ENCODE assay signal across 1 cellular context in genomic region chr6:158040051-158040803, GRCh38.
TF ChIP-seq lines count a peak whose summit lies in the region.

No MANE protein-coding gene starts in this region.

TF ChIP-seq in HepG2, 621 proteins besides CTCF, POLR2A, EP300 and RAD21 (continued from another document and continues in another):
- TF ChIP-seq SMC3 (IDR thresholded peaks at IDR 0.05; ENCODE audit: low read length) (no peak; the same call in 1 of the 2 replicates), NFE2 (CRISPR knock-in tag; IDR thresholded peaks at IDR 0.05) (peak; percentile 85), ARID3A (IDR thresholded peaks at IDR 0.05; ENCODE audit: low read depth, low read length) (peak; percentile 93), SP140L (CRISPR knock-in tag; IDR thresholded peaks at IDR 0.05; ENCODE audit: borderline replicate concordance) (peak; percentile 93; the same call in 1 of the 2 replicates), PBX2 (CRISPR knock-in tag; IDR thresholded peaks at IDR 0.05) (peak; percentile 19; the same call in 1 of the 2 replicates), ZNF281 (CRISPR knock-in tag; IDR thresholded peaks at IDR 0.05; ENCODE audit: borderline replicate concordance) (peak; percentile 61; the same call in 1 of the 2 replicates), RERE (CRISPR knock-in tag; IDR thresholded peaks at IDR 0.05; ENCODE audit: low read depth) (peak; percentile 86), MLX (CRISPR knock-in tag; IDR thresholded peaks at IDR 0.05) (peak; percentile 95), ZNF777 (CRISPR knock-in tag; IDR thresholded peaks at IDR 0.05) (no peak), ZFP36 (IDR thresholded peaks at IDR 0.05; ENCODE audit: borderline replicate concordance, low read depth, low read length, partially characterized antibody) (no peak), IKZF1 (IDR thresholded peaks at IDR 0.05) (no peak), KDM1A (CRISPR knock-in tag; IDR thresholded peaks at IDR 0.05) (peak; percentile 66), ZNF749 (CRISPR knock-in tag; IDR thresholded peaks at IDR 0.05; ENCODE audit: borderline replicate concordance) (no peak), ZNF318 (CRISPR knock-in tag; IDR thresholded peaks at IDR 0.05) (no peak), SMARCE1 (IDR thresholded peaks at IDR 0.05; ENCODE audit: borderline replicate concordance) (no peak), RARA (CRISPR knock-in tag; IDR thresholded peaks at IDR 0.05) (peak; percentile 94), PRDM10 (CRISPR knock-in tag; IDR thresholded peaks at IDR 0.05; ENCODE audit: low read depth) (peak; percentile 60), RARG (CRISPR knock-in tag; IDR thresholded peaks at IDR 0.05; ENCODE audit: low read depth) (no peak), MEIS2 (CRISPR knock-in tag; IDR thresholded peaks at IDR 0.05) (peak; percentile 73; the same call in 1 of the 2 replicates), CEBPB (IDR thresholded peaks at IDR 0.05; ENCODE audit: borderline replicate concordance, low read depth, low read length) (no peak), SIN3B (IDR thresholded peaks at IDR 0.05; ENCODE audit: low read length) (no peak), CHD2 (IDR thresholded peaks at IDR 0.05; ENCODE audit: low read depth, low read length) (no peak), ZFYVE20 (CRISPR knock-in tag; IDR thresholded peaks at IDR 0.05; ENCODE audit: borderline replicate concordance, low read depth) (no peak), ZFP62 (CRISPR knock-in tag; IDR thresholded peaks at IDR 0.05) (0 out of 2 replicates have a peak, but pooled peaks have one; percentile 54), MATR3 (CRISPR knock-in tag; IDR thresholded peaks at IDR 0.05) (no peak), THAP8 (CRISPR knock-in tag; IDR thresholded peaks at IDR 0.05; ENCODE audit: borderline replicate concordance) (no peak), BORCS8-MEF2B (CRISPR knock-in tag; IDR thresholded peaks at IDR 0.05) (no peak; the same call in 1 of the 2 replicates), HNRNPK (IDR thresholded peaks at IDR 0.05; ENCODE audit: low read depth, low read length, poor library complexity, severe bottlenecking) (no peak), MXI1 (IDR thresholded peaks at IDR 0.05; ENCODE audit: borderline replicate concordance, low read depth, low read length) (peak; percentile 84; the same call in 2 of the 3 replicates), FOXC1 (CRISPR knock-in tag; IDR thresholded peaks at IDR 0.05; ENCODE audit: borderline replicate concordance) (peak; percentile 75; the same call in 1 of the 2 replicates)
